13 cellular contexts compared by ENCODE assay signal in genomic region chr14:54625158-54625557, GRCh38. TPM values are rescaled to one million over a fixed set of nuclear protein-coding genes. Genes with fewer than 3 reads are reported as not detected.
DNase-seq lines count a peak whose midpoint lies in the region; ATAC-seq and TF ChIP-seq lines count a peak whose summit lies in the region.
"Had no signal": no experiment of that assay in that cellular context is flagged by ENCODE, and none has a peak within 500 bp of the region (broad histone marks: within the 10 kb centered on the region; RNA-seq: fewer than 3 reads in every experiment).

No MANE protein-coding gene starts in this region.

- POLR2A ChIA-PET in activated CD4-positive, alpha-beta memory T cell treated with anti-CD3 and anti-CD28 coated beads for 36 hours (lab: Charles Lee) = interaction anchor here (0.6 kb wide), 1 partner anchor 52 kb away, joined by 3 read pairs; no protein-coding TSS in a partner anchor

- peak overlapping the region; percentile 7 for H3K27ac Mint-ChIP-seq in mesothelial cell of epicardium
- H3K27ac Mint-ChIP-seq in activated CD4-positive, alpha-beta memory T cell treated with anti-CD3 and anti-CD28 coated beads for 36 hours = no peak overlapping the region
- H3K27ac Mint-ChIP-seq: CD4-positive, CD25-positive, alpha-beta regulatory T cell had no signal

- no peaks in the 10 kb centered on the region for H3K27me3 Mint-ChIP-seq in mesothelial cell of epicardium (ENCODE audit: low read depth)
- H3K27me3 Mint-ChIP-seq in activated CD4-positive, alpha-beta memory T cell treated with anti-CD3 and anti-CD28 coated beads for 36 hours = no peaks in the 10 kb centered on the region
- H3K27me3 Mint-ChIP-seq: CD4-positive, CD25-positive, alpha-beta regulatory T cell had no signal

- no peaks in the 10 kb centered on the region for H3K36me3 Mint-ChIP-seq in mesothelial cell of epicardium
- H3K36me3 Mint-ChIP-seq in activated CD4-positive, alpha-beta memory T cell treated with anti-CD3 and anti-CD28 coated beads for 36 hours = peaks cover 2% of the 10 kb centered on the region
- H3K36me3 Mint-ChIP-seq: CD4-positive, CD25-positive, alpha-beta regulatory T cell had no signal

- no peak for TF ChIP-seq CTCF in AG10803 (conservative IDR thresholded peaks at IDR 0.05; ENCODE audit: low read length)
- TF ChIP-seq CTCF in astrocyte of the spinal cord (IDR thresholded peaks at IDR 0.05; ENCODE audit: low read depth, low read length) = no peak
- no peak for TF ChIP-seq CTCF in mesothelial cell of epicardium (IDR thresholded peaks at IDR 0.05; ENCODE audit: unreplicated experiment)

- intact Hi-C loops in activated CD4-positive, alpha-beta memory T cell treated with anti-CD3 and anti-CD28 coated beads for 36 hours (cut with micrococcal nuclease) = loop anchor here (5.0 to 10.0 kb wide), 3 partner anchors 118 to 280 kb away; partner anchors contain the start of genes CGRRF1, CNIH1 and GCH1

- H3K9me3 ChIP-seq in HUES48 (ENCODE audit: control insufficient read depth, insufficient read depth, low read length) = no peaks in the 10 kb centered on the region

- H3K4me3 ChIP-seq in AG10803 (ENCODE audit: low read length) (no peak overlapping the region), HUES48 (ENCODE audit: low read depth, low read length) (no peak overlapping the region), astrocyte of the spinal cord (ENCODE audit: low read depth, low read length) (no peak overlapping the region)

- CTCF ChIA-PET in activated CD4-positive, alpha-beta memory T cell treated with anti-CD3 and anti-CD28 coated beads for 36 hours (lab: Charles Lee) = interaction anchor here (1.7 to 3.5 kb wide), 3 partner anchors 66 to 151 kb away, joined by 4 to 19 read pairs (median 5); no protein-coding TSS in a partner anchor

- peak overlapping the region; percentile 8 for H3K4me3 Mint-ChIP-seq in mesothelial cell of epicardium
- no peak overlapping the region for H3K4me3 Mint-ChIP-seq in activated CD4-positive, alpha-beta memory T cell treated with anti-CD3 and anti-CD28 coated beads for 36 hours
- H3K4me3 Mint-ChIP-seq: CD4-positive, CD25-positive, alpha-beta regulatory T cell had no signal

- peaks cover 42% of the 10 kb centered on the region for H3K4me1 ChIP-seq in HUES48 (ENCODE audit: control insufficient read depth, insufficient read depth, low read length)

- H3K27me3 ChIP-seq in HUES48 (ENCODE audit: control insufficient read depth, insufficient read depth, low read length) = no peaks in the 10 kb centered on the region

- in situ Hi-C loops in astrocyte of the spinal cord (cut with HindIII; ENCODE audit: low sequenced_read_pairs) = no loop called here

- H3K4me1 Mint-ChIP-seq in mesothelial cell of epicardium = peaks cover 56% of the 10 kb centered on the region
- peaks cover 50% of the 10 kb centered on the region for H3K4me1 Mint-ChIP-seq in activated CD4-positive, alpha-beta memory T cell treated with anti-CD3 and anti-CD28 coated beads for 36 hours (ENCODE audit: low read depth)

- H3K9me3 Mint-ChIP-seq in mesothelial cell of epicardium = peaks cover 2% of the 10 kb centered on the region
- H3K9me3 Mint-ChIP-seq in activated CD4-positive, alpha-beta memory T cell treated with anti-CD3 and anti-CD28 coated beads for 36 hours = peaks cover 4% of the 10 kb centered on the region

- DNase-seq in AG10803 (ENCODE audit: low read depth) (peak; percentile 88), astrocyte of the spinal cord (ENCODE audit: low read depth, low spot score) (peak; percentile 40), mesothelial cell of epicardium (ENCODE audit: low spot score in 2 of 2, unreplicated experiment in 2 of 2) (no peak), NCI-H510A treated with DMSO at 0.1 percent for 48 hours (lab: John Stamatoyannopoulos, UW) (no peak)
- DNase-seq in activated CD4-positive, alpha-beta memory T cell treated with anti-CD3 and anti-CD28 coated beads for 36 hours = no peak
- no peak for DNase-seq in stimulated activated CD4-positive, alpha-beta T cell treated with anti-CD3 and anti-CD28 coated beads, Interleukin-1b, Interleukin-23, amount 100 ng/mL, for 48 hours
- DNase-seq: activated CD4-positive, alpha-beta T cell treated with anti-CD3 and anti-CD28 coated beads for 4 hours; CD4-positive, CD25-positive, alpha-beta regulatory T cell; central memory CD4-positive, alpha-beta T cell; NCI-H526 treated with DMSO at 0.1 percent for 48 hours had no signal

- no peak overlapping the region; the same call in 1 of the 2 replicates for H3K9ac ChIP-seq in HUES48 (ENCODE audit: low read depth, low read length)

- ATAC-seq in GM21825 (IDR thresholded peaks at IDR 0.05; ENCODE audit: unreplicated experiment) = no peak

- H3K36me3 ChIP-seq in HUES48 (ENCODE audit: control insufficient read depth, insufficient read depth, low read length) = no peaks in the 10 kb centered on the region

- peak overlapping the region; percentile 14 for H3K27ac ChIP-seq in HUES48 (ENCODE audit: low read depth, low read length)
- H3K27ac ChIP-seq: HL-60 had no signal

RNA-seq across cellular contexts. Expression of gene SAMD4A, which starts 58.2 kb away (rescaled TPM):
- 27.8 to 30.0 TPM (median 29.6 TPM) in 3 replicates for total RNA-seq in mesothelial cell of epicardium
- 1 to 10 TPM; 2.4 to 2.6 TPM for total RNA-seq in activated CD4-positive, alpha-beta memory T cell treated with anti-CD3 and anti-CD28 coated beads for 36 hours

Comparison
In these comparisons a context has a peak if more than half of its experiments do, and no peak if none do; other contexts are left out.
1. DNase-seq: peak in AG10803 (single experiment) and astrocyte of the spinal cord (single experiment); none in mesothelial cell of epicardium (0 of 2), activated CD4-positive, alpha-beta memory T cell treated with anti-CD3 and anti-CD28 coated beads for 36 hours (single experiment), stimulated activated CD4-positive, alpha-beta T cell treated with anti-CD3 and anti-CD28 coated beads, Interleukin-1b, Interleukin-23, amount 100 ng/mL, for 48 hours (single experiment) and NCI-H510A treated with DMSO at 0.1 percent for 48 hours (single experiment).